Comparison of ENCODE assay signal across 28 cellular contexts in genomic region chr20:49649672-49650071, GRCh38.
"Had no signal": no experiment of that assay in that cellular context is flagged by ENCODE, and none has a peak within 500 bp of the region (broad histone marks: within the 10 kb centered on the region; RNA-seq: fewer than 3 reads in every experiment).

No MANE protein-coding gene starts in this region.

- H3K4me1 Mint-ChIP-seq: mesothelial cell of epicardium; naive B cell; nephron progenitor cell; stimulated activated memory B cell treated with anti-CD40 and anti-IgM and Interleukin-4, amounts not matched to agents 10 μg/mL and 1 μg/mL and 100 μg/mL, for 72 hours; stimulated activated naive CD8-positive, alpha-beta T cell treated with anti-CD3 and anti-CD28 coated beads, Interleukin-15, amount 100 ng/mL, for 72 hours had no signal

- H3K4me3 Mint-ChIP-seq: mesothelial cell of epicardium; natural killer cell; nephron progenitor cell; neural progenitor cell; stimulated activated memory B cell treated with anti-CD40 and anti-IgM and Interleukin-4, amounts not matched to agents 10 μg/mL and 1 μg/mL and 100 μg/mL, for 72 hours; stimulated activated naive CD8-positive, alpha-beta T cell treated with anti-CD3 and anti-CD28 coated beads, Interleukin-15, amount 100 ng/mL, for 72 hours had no signal

- H3K9me3 Mint-ChIP-seq: mesothelial cell of epicardium; naive B cell; natural killer cell; nephron progenitor cell; neural progenitor cell; stimulated activated memory B cell treated with anti-CD40 and anti-IgM and Interleukin-4, amounts not matched to agents 10 μg/mL and 1 μg/mL and 100 μg/mL, for 72 hours; stimulated activated naive CD8-positive, alpha-beta T cell treated with anti-CD3 and anti-CD28 coated beads, Interleukin-15, amount 100 ng/mL, for 72 hours had no signal

- H3K4me1 ChIP-seq: lower lobe of right lung, neural progenitor cell, right lobe of liver, testis, thyroid gland, transverse colon, upper lobe of left lung, vagina had no signal

- H3K36me3 ChIP-seq: ovary had no signal

- H3K27me3 ChIP-seq: left lung, neural progenitor cell, ovary, right atrium auricular region, right lobe of liver, testis, thyroid gland, transverse colon, upper lobe of left lung, vagina had no signal

- H3K27ac ChIP-seq: left lung, lower lobe of right lung, neural progenitor cell, ovary, right atrium auricular region, right lobe of liver, testis, thyroid gland, transverse colon, upper lobe of left lung, vagina had no signal

- H3K9me3 ChIP-seq: left lung, lower lobe of right lung, ovary, right atrium auricular region, right lobe of liver, testis, thyroid gland, transverse colon, upper lobe of left lung, vagina had no signal

- H3K27me3 Mint-ChIP-seq: naive B cell; progenitor cell of endocrine pancreas; stimulated activated memory B cell treated with anti-CD40 and anti-IgM and Interleukin-4, amounts not matched to agents 10 μg/mL and 1 μg/mL and 100 μg/mL, for 72 hours; stimulated activated naive CD8-positive, alpha-beta T cell treated with anti-CD3 and anti-CD28 coated beads, Interleukin-15, amount 100 ng/mL, for 72 hours had no signal

- ATAC-seq: left cardiac atrium; left lung; lower lobe of right lung; natural killer cell; right lobe of liver; stimulated activated memory B cell treated with anti-CD40 and anti-IgM and Interleukin-4, amounts not matched to agents 10 μg/mL and 1 μg/mL and 100 μg/mL, for 72 hours; stimulated activated naive CD8-positive, alpha-beta T cell treated with anti-CD3 and anti-CD28 coated beads, Interleukin-15, amount 100 ng/mL, for 72 hours had no signal

- DNase-seq: hippocampal formation; kidney glomerular epithelial cell; left cardiac atrium; left lung; lower lobe of right lung; mesendoderm; naive B cell; natural killer cell; nephron progenitor cell; ovary; right lobe of liver; stimulated activated CD4-positive, alpha-beta T cell treated with anti-CD3 and anti-CD28 coated beads, Interleukin-1b, Interleukin-23, amount 100 ng/mL, for 48 hours; stimulated activated CD4-positive, alpha-beta T cell treated with anti-CD3 and anti-CD28 coated beads, Interleukin-2, amount 100 ng/mL, for 48 hours; stimulated activated CD4-positive, alpha-beta T cell treated with anti-CD3 and anti-CD28 coated beads, Interleukin-4, amount 100 ng/mL, for 4 hours; stimulated activated CD8-positive, alpha-beta memory T cell treated with anti-CD3 and anti-CD28 coated beads, Interleukin-4, amount 100 ng/mL, for 48 hours; stimulated activated naive CD4-positive, alpha-beta T cell treated with Interleukin-2 at 50 U/mL for 16 hours; stimulated activated naive CD8-positive, alpha-beta T cell treated with anti-CD3 and anti-CD28 coated beads, Interleukin-15, amount 100 ng/mL, for 72 hours; testis; thyroid gland; transverse colon; upper lobe of left lung had no signal

- H3K27ac Mint-ChIP-seq: mesothelial cell of epicardium; naive B cell; natural killer cell; nephron progenitor cell; neural progenitor cell; progenitor cell of endocrine pancreas; stimulated activated memory B cell treated with anti-CD40 and anti-IgM and Interleukin-4, amounts not matched to agents 10 μg/mL and 1 μg/mL and 100 μg/mL, for 72 hours had no signal

- H3K4me3 ChIP-seq: left lung, lower lobe of right lung, neural progenitor cell, ovary, right atrium auricular region, right lobe of liver, smooth muscle cell, testis, thyroid gland, transverse colon, upper lobe of left lung, vagina had no signal
